In the genomic region with DNA sequence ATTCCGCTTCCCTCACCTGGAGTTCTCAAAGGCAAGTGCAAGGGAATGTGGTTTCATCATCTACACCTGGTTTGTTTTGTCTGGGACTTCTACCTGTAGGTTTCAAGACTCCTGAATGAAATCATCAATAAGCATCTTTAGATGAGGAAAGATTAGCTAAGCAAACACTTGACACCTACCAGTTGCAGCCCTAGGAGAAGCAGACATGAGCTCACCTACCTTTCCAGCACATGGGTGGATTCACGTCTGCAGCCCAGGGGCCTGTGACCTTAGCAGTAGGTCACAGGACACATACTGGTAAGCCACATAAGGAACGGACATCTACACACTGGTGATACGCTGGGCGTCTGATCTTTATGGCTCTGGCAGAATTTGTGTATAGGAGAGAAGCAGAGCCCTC, we compare ENCODE assay signal across 15 cellular contexts. TPM values are rescaled to one million over a fixed set of nuclear protein-coding genes. Genes with fewer than 3 reads are reported as not detected.
"Had no signal": no experiment of that assay in that cellular context is flagged by ENCODE, and none has a peak within 500 bp of the region (broad histone marks: within the 10 kb centered on the region; RNA-seq: fewer than 3 reads in every experiment).

No MANE protein-coding gene starts in this region.

- ATAC-seq: gastroesophageal sphincter; left colon; naive thymus-derived CD4-positive, alpha-beta T cell; psoas muscle had no signal

- H3K27ac ChIP-seq: esophagus squamous epithelium, gastroesophageal sphincter, psoas muscle, tibial artery had no signal

- H3K4me3 ChIP-seq: esophagus squamous epithelium, gastroesophageal sphincter, psoas muscle, tibial artery had no signal

- H3K36me3 ChIP-seq: esophagus squamous epithelium, gastroesophageal sphincter, tibial artery had no signal

- H3K27me3 ChIP-seq: esophagus squamous epithelium, gastroesophageal sphincter had no signal

- DNase-seq: effector memory CD4-positive, alpha-beta T cell; esophagus squamous epithelium; glutamatergic neuron; immature natural killer cell; kidney; left colon; naive thymus-derived CD4-positive, alpha-beta T cell; nephron progenitor cell; psoas muscle; retina; small intestine; stimulated activated CD4-positive, alpha-beta T cell treated with anti-CD3 and anti-CD28 coated beads, Interleukin-2, amount 100 ng/mL, for 48 hours; tibial artery had no signal

- H3K4me1 ChIP-seq: gastroesophageal sphincter, psoas muscle, tibial artery had no signal

RNA-seq across cellular contexts. Expression of a gene that starts 26.7 kb away (rescaled TPM):
- total RNA-seq: mononuclear cell; naive thymus-derived CD4-positive, alpha-beta T cell had no signal
- polyA plus RNA-seq: immature natural killer cell; naive thymus-derived CD4-positive, alpha-beta T cell had no signal
